In the genomic region with DNA sequence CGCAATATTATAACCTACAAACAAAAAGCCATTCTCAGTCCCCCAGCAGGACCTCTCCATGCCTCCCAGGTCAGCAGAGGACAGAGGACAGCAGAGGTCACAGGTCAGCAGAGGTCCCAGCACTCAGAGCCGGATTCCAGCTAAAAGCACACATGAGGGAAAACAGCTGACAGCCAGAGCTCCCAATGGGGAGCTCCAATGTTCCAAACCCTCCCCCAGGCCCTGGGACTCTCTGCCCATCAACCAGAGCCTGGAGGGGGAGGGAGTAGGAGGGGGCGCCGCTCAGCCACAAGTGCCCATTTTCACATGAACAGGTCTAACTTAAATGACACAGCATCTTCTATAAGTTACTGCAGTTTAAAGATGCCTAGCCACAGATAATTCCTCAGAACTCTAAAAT, we compare ENCODE assay signal across 1 cellular context.
TF ChIP-seq lines count a peak whose summit lies in the region.

No MANE protein-coding gene starts in this region.

TF ChIP-seq in HepG2, 621 proteins besides CTCF, POLR2A, EP300 and RAD21 (continued from another document and continues in another):
- TF ChIP-seq, protein P1, sequence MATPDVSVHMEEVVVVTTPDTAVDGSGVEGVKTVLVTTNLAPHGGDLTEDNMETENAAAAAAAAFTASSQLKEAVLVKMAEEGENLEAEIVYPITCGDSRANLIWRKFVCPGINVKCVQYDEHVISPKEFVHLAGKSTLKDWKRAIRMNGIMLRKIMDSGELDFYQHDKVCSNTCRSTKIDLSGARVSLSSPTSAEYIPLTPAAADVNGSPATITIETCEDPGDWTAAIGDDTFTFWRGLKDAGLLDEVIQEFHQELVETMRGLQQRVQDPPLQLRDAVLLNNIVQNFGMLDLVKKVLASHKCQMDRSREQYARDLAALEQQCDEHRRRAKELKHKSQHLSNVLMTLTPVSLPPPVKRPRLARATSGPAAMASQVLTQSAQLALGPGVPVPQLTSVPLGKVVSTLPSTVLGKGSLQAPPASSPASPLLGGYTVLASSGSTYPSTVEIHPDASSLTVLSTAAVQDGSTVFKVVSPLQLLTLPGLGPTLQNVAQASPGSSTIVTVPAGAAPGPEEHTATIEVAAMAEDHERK (CRISPR knock-in tag; IDR thresholded peaks at IDR 0.05; ENCODE audit: low read depth) = no peak
- TF ChIP-seq STAG1 (CRISPR knock-in tag; IDR thresholded peaks at IDR 0.05) = peak; percentile 14; the same call in 1 of the 2 replicates
- peak; percentile 58 for TF ChIP-seq MED1 (CRISPR knock-in tag; IDR thresholded peaks at IDR 0.05)
- TF ChIP-seq RBM22 (optimal IDR thresholded peaks at IDR 0.05; ENCODE audit: low read length) = peak; percentile 63
- TF ChIP-seq ZSCAN25 (CRISPR knock-in tag; IDR thresholded peaks at IDR 0.05) = no peak
- no peak for TF ChIP-seq TCF12 (IDR thresholded peaks at IDR 0.05)
- TF ChIP-seq TCF12 (CRISPR knock-in tag; IDR thresholded peaks at IDR 0.05) = no peak
- peak; percentile 90 for TF ChIP-seq NR2C2 (CRISPR knock-in tag; IDR thresholded peaks at IDR 0.05; ENCODE audit: borderline replicate concordance)
- no peak for TF ChIP-seq ZNF782 (CRISPR knock-in tag; IDR thresholded peaks at IDR 0.05; ENCODE audit: borderline replicate concordance)
- TF ChIP-seq, protein P2, sequence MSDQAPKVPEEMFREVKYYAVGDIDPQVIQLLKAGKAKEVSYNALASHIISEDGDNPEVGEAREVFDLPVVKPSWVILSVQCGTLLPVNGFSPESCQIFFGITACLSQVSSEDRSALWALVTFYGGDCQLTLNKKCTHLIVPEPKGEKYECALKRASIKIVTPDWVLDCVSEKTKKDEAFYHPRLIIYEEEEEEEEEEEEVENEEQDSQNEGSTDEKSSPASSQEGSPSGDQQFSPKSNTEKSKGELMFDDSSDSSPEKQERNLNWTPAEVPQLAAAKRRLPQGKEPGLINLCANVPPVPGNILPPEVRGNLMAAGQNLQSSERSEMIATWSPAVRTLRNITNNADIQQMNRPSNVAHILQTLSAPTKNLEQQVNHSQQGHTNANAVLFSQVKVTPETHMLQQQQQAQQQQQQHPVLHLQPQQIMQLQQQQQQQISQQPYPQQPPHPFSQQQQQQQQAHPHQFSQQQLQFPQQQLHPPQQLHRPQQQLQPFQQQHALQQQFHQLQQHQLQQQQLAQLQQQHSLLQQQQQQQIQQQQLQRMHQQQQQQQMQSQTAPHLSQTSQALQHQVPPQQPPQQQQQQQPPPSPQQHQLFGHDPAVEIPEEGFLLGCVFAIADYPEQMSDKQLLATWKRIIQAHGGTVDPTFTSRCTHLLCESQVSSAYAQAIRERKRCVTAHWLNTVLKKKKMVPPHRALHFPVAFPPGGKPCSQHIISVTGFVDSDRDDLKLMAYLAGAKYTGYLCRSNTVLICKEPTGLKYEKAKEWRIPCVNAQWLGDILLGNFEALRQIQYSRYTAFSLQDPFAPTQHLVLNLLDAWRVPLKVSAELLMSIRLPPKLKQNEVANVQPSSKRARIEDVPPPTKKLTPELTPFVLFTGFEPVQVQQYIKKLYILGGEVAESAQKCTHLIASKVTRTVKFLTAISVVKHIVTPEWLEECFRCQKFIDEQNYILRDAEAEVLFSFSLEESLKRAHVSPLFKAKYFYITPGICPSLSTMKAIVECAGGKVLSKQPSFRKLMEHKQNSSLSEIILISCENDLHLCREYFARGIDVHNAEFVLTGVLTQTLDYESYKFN (CRISPR knock-in tag; conservative IDR thresholded peaks at IDR 0.05) = peak; percentile 60
- TF ChIP-seq KDM4B (CRISPR knock-in tag; IDR thresholded peaks at IDR 0.05) = no peak
- TF ChIP-seq ZNF850 (CRISPR knock-in tag; conservative IDR thresholded peaks at IDR 0.05) = no peak
- no peak for TF ChIP-seq CBX2 (IDR thresholded peaks at IDR 0.05; ENCODE audit: low read depth, low read length)
- TF ChIP-seq CBX2 (CRISPR knock-in tag; IDR thresholded peaks at IDR 0.05; ENCODE audit: low read depth) = no peak
- TF ChIP-seq, protein P3, sequence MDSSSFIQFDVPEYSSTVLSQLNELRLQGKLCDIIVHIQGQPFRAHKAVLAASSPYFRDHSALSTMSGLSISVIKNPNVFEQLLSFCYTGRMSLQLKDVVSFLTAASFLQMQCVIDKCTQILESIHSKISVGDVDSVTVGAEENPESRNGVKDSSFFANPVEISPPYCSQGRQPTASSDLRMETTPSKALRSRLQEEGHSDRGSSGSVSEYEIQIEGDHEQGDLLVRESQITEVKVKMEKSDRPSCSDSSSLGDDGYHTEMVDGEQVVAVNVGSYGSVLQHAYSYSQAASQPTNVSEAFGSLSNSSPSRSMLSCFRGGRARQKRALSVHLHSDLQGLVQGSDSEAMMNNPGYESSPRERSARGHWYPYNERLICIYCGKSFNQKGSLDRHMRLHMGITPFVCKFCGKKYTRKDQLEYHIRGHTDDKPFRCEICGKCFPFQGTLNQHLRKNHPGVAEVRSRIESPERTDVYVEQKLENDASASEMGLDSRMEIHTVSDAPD (CRISPR knock-in tag; IDR thresholded peaks at IDR 0.05) = no peak
- peak; percentile 42; the same call in 1 of the 2 replicates for TF ChIP-seq ZNF788 (CRISPR knock-in tag; IDR thresholded peaks at IDR 0.05; ENCODE audit: borderline replicate concordance)
- no peak for TF ChIP-seq ZFP37 (CRISPR knock-in tag; IDR thresholded peaks at IDR 0.05; ENCODE audit: borderline replicate concordance)
- TF ChIP-seq ZNF343 (CRISPR knock-in tag; IDR thresholded peaks at IDR 0.05) = no peak
- no peak for TF ChIP-seq ZNF10 (CRISPR knock-in tag; IDR thresholded peaks at IDR 0.05; ENCODE audit: borderline replicate concordance, low read depth)
- peak; percentile 72 for TF ChIP-seq SALL1 (CRISPR knock-in tag; IDR thresholded peaks at IDR 0.05)
- no peak for TF ChIP-seq AHR (CRISPR knock-in tag; IDR thresholded peaks at IDR 0.05)
- TF ChIP-seq, protein P4, sequence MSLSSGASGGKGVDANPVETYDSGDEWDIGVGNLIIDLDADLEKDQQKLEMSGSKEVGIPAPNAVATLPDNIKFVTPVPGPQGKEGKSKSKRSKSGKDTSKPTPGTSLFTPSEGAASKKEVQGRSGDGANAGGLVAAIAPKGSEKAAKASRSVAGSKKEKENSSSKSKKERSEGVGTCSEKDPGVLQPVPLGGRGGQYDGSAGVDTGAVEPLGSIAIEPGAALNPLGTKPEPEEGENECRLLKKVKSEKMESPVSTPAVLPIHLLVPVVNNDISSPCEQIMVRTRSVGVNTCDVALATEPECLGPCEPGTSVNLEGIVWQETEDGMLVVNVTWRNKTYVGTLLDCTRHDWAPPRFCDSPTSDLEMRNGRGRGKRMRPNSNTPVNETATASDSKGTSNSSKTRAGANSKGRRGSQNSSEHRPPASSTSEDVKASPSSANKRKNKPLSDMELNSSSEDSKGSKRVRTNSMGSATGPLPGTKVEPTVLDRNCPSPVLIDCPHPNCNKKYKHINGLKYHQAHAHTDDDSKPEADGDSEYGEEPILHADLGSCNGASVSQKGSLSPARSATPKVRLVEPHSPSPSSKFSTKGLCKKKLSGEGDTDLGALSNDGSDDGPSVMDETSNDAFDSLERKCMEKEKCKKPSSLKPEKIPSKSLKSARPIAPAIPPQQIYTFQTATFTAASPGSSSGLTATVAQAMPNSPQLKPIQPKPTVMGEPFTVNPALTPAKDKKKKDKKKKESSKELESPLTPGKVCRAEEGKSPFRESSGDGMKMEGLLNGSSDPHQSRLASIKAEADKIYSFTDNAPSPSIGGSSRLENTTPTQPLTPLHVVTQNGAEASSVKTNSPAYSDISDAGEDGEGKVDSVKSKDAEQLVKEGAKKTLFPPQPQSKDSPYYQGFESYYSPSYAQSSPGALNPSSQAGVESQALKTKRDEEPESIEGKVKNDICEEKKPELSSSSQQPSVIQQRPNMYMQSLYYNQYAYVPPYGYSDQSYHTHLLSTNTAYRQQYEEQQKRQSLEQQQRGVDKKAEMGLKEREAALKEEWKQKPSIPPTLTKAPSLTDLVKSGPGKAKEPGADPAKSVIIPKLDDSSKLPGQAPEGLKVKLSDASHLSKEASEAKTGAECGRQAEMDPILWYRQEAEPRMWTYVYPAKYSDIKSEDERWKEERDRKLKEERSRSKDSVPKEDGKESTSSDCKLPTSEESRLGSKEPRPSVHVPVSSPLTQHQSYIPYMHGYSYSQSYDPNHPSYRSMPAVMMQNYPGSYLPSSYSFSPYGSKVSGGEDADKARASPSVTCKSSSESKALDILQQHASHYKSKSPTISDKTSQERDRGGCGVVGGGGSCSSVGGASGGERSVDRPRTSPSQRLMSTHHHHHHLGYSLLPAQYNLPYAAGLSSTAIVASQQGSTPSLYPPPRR (CRISPR knock-in tag; IDR thresholded peaks at IDR 0.05; ENCODE audit: borderline replicate concordance) = no peak; the same call in 1 of the 2 replicates
- TF ChIP-seq ZNF18 (CRISPR knock-in tag; IDR thresholded peaks at IDR 0.05; ENCODE audit: insufficient replicate concordance) = no peak
- TF ChIP-seq ZNF460 (CRISPR knock-in tag; IDR thresholded peaks at IDR 0.05; ENCODE audit: borderline replicate concordance) = no peak
- TF ChIP-seq ZNF629 (CRISPR knock-in tag; conservative IDR thresholded peaks at IDR 0.05) = no peak
- no peak for TF ChIP-seq SOX6 (IDR thresholded peaks at IDR 0.05)
- peak; percentile 63 for TF ChIP-seq SOX6 (CRISPR knock-in tag; IDR thresholded peaks at IDR 0.05)
- no peak for TF ChIP-seq MBD4 (IDR thresholded peaks at IDR 0.05; ENCODE audit: borderline replicate concordance, low read length)
- peak; percentile 88 for TF ChIP-seq SAP130 (CRISPR knock-in tag; IDR thresholded peaks at IDR 0.05; ENCODE audit: low read depth)
- TF ChIP-seq IRX3 (CRISPR knock-in tag; IDR thresholded peaks at IDR 0.05; ENCODE audit: borderline replicate concordance, low read depth) = no peak
- no peak for TF ChIP-seq RBM39 (IDR thresholded peaks at IDR 0.05; ENCODE audit: low read depth, low read length, poor library complexity, severe bottlenecking)
- TF ChIP-seq ZMAT5 (CRISPR knock-in tag; IDR thresholded peaks at IDR 0.05; ENCODE audit: borderline replicate concordance, low read depth) = no peak
- no peak for TF ChIP-seq ZNF121 (CRISPR knock-in tag; IDR thresholded peaks at IDR 0.05)
- TF ChIP-seq, protein P5, sequence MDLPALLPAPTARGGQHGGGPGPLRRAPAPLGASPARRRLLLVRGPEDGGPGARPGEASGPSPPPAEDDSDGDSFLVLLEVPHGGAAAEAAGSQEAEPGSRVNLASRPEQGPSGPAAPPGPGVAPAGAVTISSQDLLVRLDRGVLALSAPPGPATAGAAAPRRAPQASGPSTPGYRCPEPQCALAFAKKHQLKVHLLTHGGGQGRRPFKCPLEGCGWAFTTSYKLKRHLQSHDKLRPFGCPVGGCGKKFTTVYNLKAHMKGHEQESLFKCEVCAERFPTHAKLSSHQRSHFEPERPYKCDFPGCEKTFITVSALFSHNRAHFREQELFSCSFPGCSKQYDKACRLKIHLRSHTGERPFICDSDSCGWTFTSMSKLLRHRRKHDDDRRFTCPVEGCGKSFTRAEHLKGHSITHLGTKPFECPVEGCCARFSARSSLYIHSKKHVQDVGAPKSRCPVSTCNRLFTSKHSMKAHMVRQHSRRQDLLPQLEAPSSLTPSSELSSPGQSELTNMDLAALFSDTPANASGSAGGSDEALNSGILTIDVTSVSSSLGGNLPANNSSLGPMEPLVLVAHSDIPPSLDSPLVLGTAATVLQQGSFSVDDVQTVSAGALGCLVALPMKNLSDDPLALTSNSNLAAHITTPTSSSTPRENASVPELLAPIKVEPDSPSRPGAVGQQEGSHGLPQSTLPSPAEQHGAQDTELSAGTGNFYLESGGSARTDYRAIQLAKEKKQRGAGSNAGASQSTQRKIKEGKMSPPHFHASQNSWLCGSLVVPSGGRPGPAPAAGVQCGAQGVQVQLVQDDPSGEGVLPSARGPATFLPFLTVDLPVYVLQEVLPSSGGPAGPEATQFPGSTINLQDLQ (CRISPR knock-in tag; IDR thresholded peaks at IDR 0.05) = no peak
- peak; percentile 50; the same call in 1 of the 2 replicates for TF ChIP-seq HDAC2 (CRISPR knock-in tag; IDR thresholded peaks at IDR 0.05)
- no peak for TF ChIP-seq THYN1 (CRISPR knock-in tag; IDR thresholded peaks at IDR 0.05; ENCODE audit: borderline replicate concordance, low read depth)
- TF ChIP-seq, protein P6, sequence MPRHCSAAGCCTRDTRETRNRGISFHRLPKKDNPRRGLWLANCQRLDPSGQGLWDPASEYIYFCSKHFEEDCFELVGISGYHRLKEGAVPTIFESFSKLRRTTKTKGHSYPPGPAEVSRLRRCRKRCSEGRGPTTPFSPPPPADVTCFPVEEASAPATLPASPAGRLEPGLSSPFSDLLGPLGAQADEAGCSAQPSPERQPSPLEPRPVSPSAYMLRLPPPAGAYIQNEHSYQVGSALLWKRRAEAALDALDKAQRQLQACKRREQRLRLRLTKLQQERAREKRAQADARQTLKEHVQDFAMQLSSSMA (CRISPR knock-in tag; IDR thresholded peaks at IDR 0.05) = no peak
- TF ChIP-seq ZNF644 (CRISPR knock-in tag; IDR thresholded peaks at IDR 0.05; ENCODE audit: low read depth) = no peak
- TF ChIP-seq ZBED4 (CRISPR knock-in tag; IDR thresholded peaks at IDR 0.05; ENCODE audit: borderline replicate concordance) = no peak
